ENCODE assay signal across 18 cellular contexts in genomic region chr2:179250084-179250483, GRCh38. TPM values are rescaled to one million over a fixed set of nuclear protein-coding genes. Genes with fewer than 3 reads are reported as not detected.
DNase-seq lines count a peak whose midpoint lies in the region; ATAC-seq, FAIRE-seq and TF ChIP-seq lines count a peak whose summit lies in the region.
"Had no signal": no experiment of that assay in that cellular context is flagged by ENCODE, and none has a peak within 500 bp of the region (broad histone marks: within the 10 kb centered on the region; RNA-seq: fewer than 3 reads in every experiment).

No MANE protein-coding gene starts in this region.

- H3K27me3 Mint-ChIP-seq in activated CD4-positive, alpha-beta T cell treated with anti-CD3 and anti-CD28 coated beads, Interleukin-2, amount 10 ng/mL, durations not matched to agents 24 days and 14 days: peaks cover under 1% of the 10 kb centered on the region
- H3K27me3 Mint-ChIP-seq in activated CD4-positive, alpha-beta memory T cell treated with anti-CD3 and anti-CD28 coated beads for 36 hours: no peaks in the 10 kb centered on the region
- no peaks in the 10 kb centered on the region for H3K27me3 Mint-ChIP-seq in natural killer cell treated with Interleukin-12 subunit alpha and Interleukin-12 subunit beta and Interleukin-15 and Interleukin-18, amount 100 ng/mL, for 72 hours

- TF ChIP-seq POLR2A in GM12891 (IDR thresholded peaks at IDR 0.05; ENCODE audit: low read depth, low read length): no peak

- H3K4me3 Mint-ChIP-seq in activated CD4-positive, alpha-beta T cell treated with anti-CD3 and anti-CD28 coated beads, Interleukin-2, amount 10 ng/mL, durations not matched to agents 24 days and 14 days: no peak overlapping the region
- no peak overlapping the region for H3K4me3 Mint-ChIP-seq in activated CD4-positive, alpha-beta memory T cell treated with anti-CD3 and anti-CD28 coated beads for 36 hours
- H3K4me3 Mint-ChIP-seq in natural killer cell treated with Interleukin-12 subunit alpha and Interleukin-12 subunit beta and Interleukin-15 and Interleukin-18, amount 100 ng/mL, for 72 hours: no peak overlapping the region

- peaks cover 13% of the 10 kb centered on the region for H3K36me3 Mint-ChIP-seq in activated CD4-positive, alpha-beta T cell treated with anti-CD3 and anti-CD28 coated beads, Interleukin-2, amount 10 ng/mL, durations not matched to agents 24 days and 14 days (ENCODE audit: low read depth)
- H3K36me3 Mint-ChIP-seq in activated CD4-positive, alpha-beta memory T cell treated with anti-CD3 and anti-CD28 coated beads for 36 hours: no peaks in the 10 kb centered on the region
- H3K36me3 Mint-ChIP-seq in natural killer cell treated with Interleukin-12 subunit alpha and Interleukin-12 subunit beta and Interleukin-15 and Interleukin-18, amount 100 ng/mL, for 72 hours: peaks cover 5% of the 10 kb centered on the region

- FAIRE-seq in GM12891 (lab: Jason Lieb, UNC): peak; percentile 75
- FAIRE-seq: keratinocyte had no signal

- peak overlapping the region; percentile 52 for H3K27ac Mint-ChIP-seq in activated CD4-positive, alpha-beta T cell treated with anti-CD3 and anti-CD28 coated beads, Interleukin-2, amount 10 ng/mL, durations not matched to agents 24 days and 14 days
- H3K27ac Mint-ChIP-seq in activated CD4-positive, alpha-beta memory T cell treated with anti-CD3 and anti-CD28 coated beads for 36 hours: peak overlapping the region; percentile 60
- peak overlapping the region; percentile 9 to 12 for H3K27ac Mint-ChIP-seq in natural killer cell treated with Interleukin-12 subunit alpha and Interleukin-12 subunit beta and Interleukin-15 and Interleukin-18, amount 100 ng/mL, for 72 hours

- peaks cover 4% of the 10 kb centered on the region for H3K9me3 Mint-ChIP-seq in activated CD4-positive, alpha-beta T cell treated with anti-CD3 and anti-CD28 coated beads, Interleukin-2, amount 10 ng/mL, durations not matched to agents 24 days and 14 days
- peaks cover 11% of the 10 kb centered on the region for H3K9me3 Mint-ChIP-seq in activated CD4-positive, alpha-beta memory T cell treated with anti-CD3 and anti-CD28 coated beads for 36 hours
- no peaks in the 10 kb centered on the region for H3K9me3 Mint-ChIP-seq in natural killer cell treated with Interleukin-12 subunit alpha and Interleukin-12 subunit beta and Interleukin-15 and Interleukin-18, amount 100 ng/mL, for 72 hours

- peaks cover 49% of the 10 kb centered on the region for H3K4me1 Mint-ChIP-seq in activated CD4-positive, alpha-beta T cell treated with anti-CD3 and anti-CD28 coated beads, Interleukin-2, amount 10 ng/mL, durations not matched to agents 24 days and 14 days
- peaks cover 50% of the 10 kb centered on the region for H3K4me1 Mint-ChIP-seq in activated CD4-positive, alpha-beta memory T cell treated with anti-CD3 and anti-CD28 coated beads for 36 hours (ENCODE audit: low read depth)
- peaks cover 25 to 34% of the 10 kb centered on the region in 2 donors for H3K4me1 Mint-ChIP-seq in natural killer cell treated with Interleukin-12 subunit alpha and Interleukin-12 subunit beta and Interleukin-15 and Interleukin-18, amount 100 ng/mL, for 72 hours (ENCODE audit: low read depth in 2 of 2)

- POLR2A ChIA-PET in activated CD4-positive, alpha-beta memory T cell treated with anti-CD3 and anti-CD28 coated beads for 36 hours (lab: Charles Lee): no interaction called here

- intact Hi-C loops in activated CD4-positive, alpha-beta T cell treated with anti-CD3 and anti-CD28 coated beads, Interleukin-2, amount 10 ng/mL, durations not matched to agents 24 days and 14 days (cut with micrococcal nuclease): loop anchor here (1.0 to 5.0 kb wide), 2 partner anchors 11 to 143 kb away; no protein-coding TSS in a partner anchor
- intact Hi-C loops in activated CD4-positive, alpha-beta memory T cell treated with anti-CD3 and anti-CD28 coated beads for 36 hours (cut with micrococcal nuclease): loop anchor here (1.0 to 5.0 kb wide), 2 partner anchors 18 to 728 kb away; no protein-coding TSS in a partner anchor
- intact Hi-C loops in left ventricle myocardium superior (cut with micrococcal nuclease): no loop called here

- DNase-seq in activated CD4-positive, alpha-beta T cell treated with anti-CD3 and anti-CD28 coated beads, Interleukin-2, amount 10 ng/mL, durations not matched to agents 24 days and 14 days: no peak
- DNase-seq in activated CD4-positive, alpha-beta T cell treated with anti-CD3 and anti-CD28 coated beads for 4 hours: no peak
- DNase-seq in GM12891 (ENCODE audit: insufficient read length, low spot score): no peak
- no peak for DNase-seq in activated CD4-positive, alpha-beta memory T cell treated with anti-CD3 and anti-CD28 coated beads for 36 hours
- no peak for DNase-seq in natural killer cell treated with Interleukin-12 subunit alpha and Interleukin-12 subunit beta and Interleukin-15 and Interleukin-18, amount 100 ng/mL, for 72 hours (ENCODE audit: low spot score)
- no peak for DNase-seq in stimulated activated naive CD4-positive, alpha-beta T cell treated with Interleukin-2 at 50 U/mL for 16 hours (lab: John Stamatoyannopoulos, UW)
- DNase-seq in left ventricle myocardium superior: no peak
- DNase-seq in HPDE6-E6E7 (ENCODE audit: extremely low spot score): no peak
- DNase-seq: activated CD4-positive, alpha-beta T cell treated with anti-CD3 and anti-CD28 coated beads, Interleukin-2, amount 50 U/mL, for 1 hour; adrenal gland; foreskin melanocyte; hippocampal formation; NCI-H2171; NCI-H526; nucleus accumbens; stimulated activated CD4-positive, alpha-beta T cell treated with anti-CD3 and anti-CD28 coated beads, Interleukin-4, amount 100 ng/mL, for 1 hour; SW 1271 had no signal

- peak in 1 of 2 donors; percentile 43 for ATAC-seq in natural killer cell treated with Interleukin-12 subunit alpha and Interleukin-12 subunit beta and Interleukin-15 and Interleukin-18, amount 100 ng/mL, for 72 hours
- no peak for ATAC-seq in left ventricle myocardium superior

- CTCF ChIA-PET in activated CD4-positive, alpha-beta memory T cell treated with anti-CD3 and anti-CD28 coated beads for 36 hours (lab: Charles Lee): no interaction called here

TF ChIP-seq in GM12891, 5 proteins besides CTCF, POLR2A, EP300 and RAD21:
- TF ChIP-seq PAX5 (IDR thresholded peaks at IDR 0.05; ENCODE audit: insufficient read depth, low read length, severe bottlenecking) (no peak), POLR2AphosphoS5 (IDR thresholded peaks at IDR 0.05; ENCODE audit: low read depth, low read length) (no peak), POU2F2 (IDR thresholded peaks at IDR 0.05; ENCODE audit: low read depth, low read length) (no peak), SPI1 (IDR thresholded peaks at IDR 0.05; ENCODE audit: low read depth, low read length) (no peak), TAF1 (IDR thresholded peaks at IDR 0.05; ENCODE audit: low read depth, low read length) (no peak)

RNA-seq across cellular contexts. Expression of gene SESTD1, which starts 14.5 kb away (rescaled TPM):
- total RNA-seq in activated CD4-positive, alpha-beta T cell treated with anti-CD3 and anti-CD28 coated beads, Interleukin-2, amount 10 ng/mL, durations not matched to agents 24 days and 14 days: 12.3 and 13.4 TPM in 2 replicates
- 3.9 TPM for polyA plus RNA-seq in GM12891 (2012; ENCODE audit: low read depth, missing spikeins)
- total RNA-seq in activated CD4-positive, alpha-beta memory T cell treated with anti-CD3 and anti-CD28 coated beads for 36 hours: 10 to 100 TPM; 11.6 to 13.1 TPM
- total RNA-seq in natural killer cell treated with Interleukin-12 subunit alpha and Interleukin-12 subunit beta and Interleukin-15 and Interleukin-18, amount 100 ng/mL, for 72 hours: 10 to 100 TPM; 11.1 to 12.0 TPM
- total RNA-seq in left ventricle myocardium superior: 33.7 TPM
